In the genomic region with DNA sequence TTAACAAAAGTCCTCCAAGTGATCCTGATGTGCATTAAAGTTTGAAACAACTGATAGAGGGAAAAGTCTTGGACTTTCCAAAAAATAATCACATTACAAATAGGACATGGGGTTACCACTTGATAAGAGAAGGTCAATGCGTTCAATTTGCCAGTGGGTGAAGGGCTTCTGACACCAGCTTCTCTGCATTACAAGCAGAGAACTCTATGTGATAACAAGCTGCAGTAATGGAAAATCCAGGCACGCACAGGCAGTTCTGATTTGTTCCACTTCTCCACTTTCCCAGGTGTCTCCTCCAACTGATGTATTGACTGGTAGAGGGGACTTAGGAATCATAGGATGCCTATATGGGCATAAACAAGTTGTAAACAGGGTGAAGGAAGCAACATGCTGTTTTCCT, we compare ENCODE assay signal across 21 cellular contexts.
"Had no signal": no experiment of that assay in that cellular context is flagged by ENCODE, and none has a peak within 500 bp of the region (broad histone marks: within the 10 kb centered on the region; RNA-seq: fewer than 3 reads in every experiment).

No MANE protein-coding gene starts in this region.

- DNase-seq: effector memory CD4-positive, alpha-beta T cell; esophagus squamous epithelium; foreskin fibroblast; glutamatergic neuron; kidney; left cardiac atrium; left ventricle myocardium inferior; mesendoderm; naive B cell; posterior cingulate gyrus; sigmoid colon; stimulated activated naive CD4-positive, alpha-beta T cell; stomach; substantia nigra; trophoblast cell had no signal

- H3K27me3 ChIP-seq: esophagus squamous epithelium, sigmoid colon had no signal

- H3K36me3 Mint-ChIP-seq: naive B cell had no signal

- H3K4me1 ChIP-seq: esophagus squamous epithelium, gastroesophageal sphincter, sigmoid colon, stomach had no signal

- H3K36me3 ChIP-seq: esophagus squamous epithelium, gastroesophageal sphincter, left ventricle myocardium inferior, sigmoid colon, stomach had no signal

- H3K9me3 Mint-ChIP-seq: naive B cell, neural crest cell had no signal

- H3K27ac ChIP-seq: epithelial cell of prostate, esophagus squamous epithelium, gastroesophageal sphincter, left ventricle myocardium inferior, sigmoid colon, skin epidermis, stomach had no signal

- FAIRE-seq: kidney, urothelium cell line had no signal

- H3K4me3 ChIP-seq: esophagus squamous epithelium, gastroesophageal sphincter, left ventricle myocardium inferior, lung, sigmoid colon, skin epidermis, stomach had no signal

- H3K4me3 Mint-ChIP-seq: naive B cell, neural crest cell had no signal

- ATAC-seq: gastroesophageal sphincter, left cardiac atrium had no signal

- H3K4me1 Mint-ChIP-seq: neural crest cell had no signal

- H3K9me3 ChIP-seq: esophagus squamous epithelium, gastroesophageal sphincter, left ventricle myocardium inferior, sigmoid colon, stomach had no signal
